In the genomic region with DNA sequence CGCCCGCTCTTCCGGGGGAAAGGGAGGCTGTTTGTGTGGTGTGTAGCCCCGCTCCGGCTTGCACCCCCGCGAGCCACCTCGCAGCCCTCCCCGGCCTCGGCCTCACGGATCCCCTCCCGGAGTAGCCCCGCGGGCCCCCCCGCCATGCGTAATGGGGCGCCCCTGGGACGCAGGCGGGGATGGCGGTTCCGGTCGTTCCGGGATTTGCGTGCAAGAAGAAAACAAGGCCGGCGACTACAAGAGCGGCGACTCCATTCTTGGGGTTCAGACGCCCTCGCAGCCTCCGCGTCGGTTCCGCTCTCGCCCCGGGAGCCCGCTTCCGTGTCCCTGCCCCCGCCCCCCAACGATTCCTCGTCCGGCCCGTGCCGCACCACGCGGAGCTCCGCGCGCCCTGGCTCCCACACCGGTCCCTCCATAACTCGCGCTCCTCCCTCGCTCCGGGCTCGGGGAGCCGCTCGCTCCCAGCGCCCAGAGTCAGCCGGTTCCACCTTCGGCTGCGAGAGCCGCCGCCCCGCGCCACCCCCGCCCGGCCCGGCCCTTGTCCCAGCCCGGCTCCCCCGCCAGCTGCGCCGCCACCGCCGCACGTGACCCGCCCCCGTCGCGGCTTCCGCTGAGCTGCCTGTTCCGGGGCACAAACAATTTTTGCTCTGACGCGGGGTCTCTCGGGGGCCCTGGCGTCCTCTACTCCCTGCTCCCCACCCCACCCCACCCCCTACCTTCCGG, we compare ENCODE assay signal across 8 cellular contexts.
DNase-seq lines count a peak whose midpoint lies in the region; ATAC-seq and TF ChIP-seq lines count a peak whose summit lies in the region.

No MANE protein-coding gene starts in this region.

- H3K27ac ChIP-seq in HCT116 (ENCODE audit: low read depth, low read length), result peak overlapping the region; percentile 98
- H3K27ac ChIP-seq in RWPE1, result peak overlapping the region; percentile 88
- H3K27ac ChIP-seq in right atrium auricular region, result peak overlapping the region; percentile 90 to 91

- peak; percentile 18 for DNase-seq in G401 (ENCODE audit: low spot score)
- no peak for DNase-seq in HCT116 (ENCODE audit: low read depth, low spot score)
- no peak for DNase-seq in RWPE1 (ENCODE audit: low spot score)
- peak; percentile 58 for DNase-seq in activated naive CD8-positive, alpha-beta T cell treated with anti-CD3 and anti-CD28 coated beads, Interleukin-2, amount 50 U/mL, for 16 hours (ENCODE audit: low read depth, low spot score)
- DNase-seq in right atrium auricular region (ENCODE audit: low spot score), result peak; percentile 76
- peak; percentile 72 for DNase-seq in retina
- DNase-seq in NCI-H446 (lab: John Stamatoyannopoulos, UW), result no peak

- H3K9ac ChIP-seq in HCT116 (ENCODE audit: low read length), result peak overlapping the region; percentile 83

- POLR2A ChIA-PET in HCT116 (lab: Charles Lee), result interaction anchor here (0.6 to 1.8 kb wide), 7 partner anchors 8 to 403 kb away, joined by 3 to 10 read pairs (median 3); a partner anchor contains a TSS
- POLR2A ChIA-PET in RWPE1 (lab: Yijun Ruan, JAX; ENCODE audit: low non-redundant PET), result interaction anchor here (0.6 to 0.7 kb wide), 3 partner anchors 216 to 471 kb away, joined by 3 to 6 read pairs (median 4); no protein-coding TSS in a partner anchor

- RAD21 ChIA-PET in HCT116 (lab: Charles Lee; ENCODE audit: low non-redundant PET in 1 of 2, low total read pairs in 2 of 2, uncharacterized antibody in 2 of 2, unreplicated experiment in 2 of 2), result interaction anchor here in 1 of 2 experiments (0.6 to 0.7 kb wide), 2 partner anchors 210 to 360 kb away, joined by 4 to 6 read pairs; no protein-coding TSS in a partner anchor

- no peak overlapping the region for H2AFZ ChIP-seq in HCT116 (ENCODE audit: low read depth, low read length, poor library complexity, severe bottlenecking)

- peak overlapping the region; percentile 86 for H3K4me2 ChIP-seq in HCT116 (ENCODE audit: low read length)

- TF ChIP-seq POLR2A in HCT116 (IDR thresholded peaks at IDR 0.05; ENCODE audit: borderline replicate concordance, extremely low read depth, insufficient read depth, insufficient read length), result no peak

- no peaks in the 10 kb centered on the region for H3K9me3 ChIP-seq in HCT116 (ENCODE audit: control insufficient read depth in 1 of 2, insufficient read depth in 1 of 2, low read depth in 1 of 2, low read length in 2 of 2)
- no peaks in the 10 kb centered on the region for H3K9me3 ChIP-seq in right atrium auricular region

- H4K20me1 ChIP-seq in HCT116 (ENCODE audit: insufficient read depth), result no peaks in the 10 kb centered on the region

- H3K36me3 ChIP-seq in HCT116 (ENCODE audit: control insufficient read depth in 1 of 2, insufficient read depth in 2 of 2, low read length in 2 of 2) (no peaks in the 10 kb centered on the region), right atrium auricular region (no peaks in the 10 kb centered on the region)

- peaks cover 12% of the 10 kb centered on the region for H3K79me2 ChIP-seq in HCT116 (ENCODE audit: insufficient read depth, low read length)

- ATAC-seq in HCT116 (peak; percentile 16), HG02623 (IDR thresholded peaks at IDR 0.05; ENCODE audit: unreplicated experiment) (no peak)

- BruUV-seq in HCT116 (replicated peaks; lab: Mats Ljungman, UMichigan), result no TSS peak

- no peak for TF ChIP-seq CTCF in HCT116 (IDR thresholded peaks at IDR 0.05 in 2 of 3, conservative IDR thresholded peaks at IDR 0.05 in 1 of 3; ENCODE audit: borderline replicate concordance in 1 of 3, insufficient read depth in 1 of 3, low read depth in 2 of 3, low read length in 2 of 3)
- no peak for TF ChIP-seq CTCF in RWPE1 (conservative IDR thresholded peaks at IDR 0.05; ENCODE audit: low read depth)
- TF ChIP-seq CTCF in right atrium auricular region (IDR thresholded peaks at IDR 0.05), result no peak

- H3K27me3 ChIP-seq in HCT116 (ENCODE audit: insufficient read depth, low read length) (no peaks in the 10 kb centered on the region), right atrium auricular region (no peaks in the 10 kb centered on the region)

- in situ Hi-C loops in G401 (cut with HindIII; ENCODE audit: low sequenced_read_pairs), result no loop called here

- CTCF ChIA-PET in HCT116 (lab: Charles Lee), result interaction anchor here (0.8 to 1.3 kb wide), 3 partner anchors 9 to 292 kb away, joined by 3 to 4 read pairs (median 3); no protein-coding TSS in a partner anchor
- CTCF ChIA-PET in RWPE1 (lab: Yijun Ruan, JAX), result no interaction called here

- intact Hi-C loops in HCT116 (cut with micrococcal nuclease), result loop anchor here (10.0 kb wide), 2 partner anchors 88 to 1372 kb away; a partner anchor contains a TSS

- TF ChIP-seq RAD21 in HCT116 (IDR thresholded peaks at IDR 0.05; ENCODE audit: low read depth), result no peak

- H3K9me2 ChIP-seq in HCT116 (ENCODE audit: insufficient read depth), result no peaks in the 10 kb centered on the region

- peak overlapping the region; percentile 48 to 60 for H3K4me3 ChIP-seq in HCT116 (replicated peaks in 1 of 2; ENCODE audit: low read depth in 1 of 2, low read length in 2 of 2)
- H3K4me3 ChIP-seq in right atrium auricular region, result peak overlapping the region; percentile 45 to 56

- H3K4me1 ChIP-seq in HCT116 (ENCODE audit: control insufficient read depth in 1 of 2, insufficient read depth in 2 of 2, low read length in 2 of 2), result peaks cover 16 to 55% of the 10 kb centered on the region in 2 experiments
- H3K4me1 ChIP-seq in right atrium auricular region, result peaks cover 0 to 22% of the 10 kb centered on the region in 2 donors

TF ChIP-seq in HCT116, 20 proteins besides CTCF, POLR2A, EP300 and RAD21:
- TF ChIP-seq POLR2AphosphoS5 (IDR thresholded peaks at IDR 0.05; ENCODE audit: low read depth, low read length) (peak; percentile 28; the same call in 1 of the 2 replicates), ELF1 (IDR thresholded peaks at IDR 0.05; ENCODE audit: borderline replicate concordance, low read depth) (no peak)

Comparison
In these comparisons a context has a peak if more than half of its experiments do, and no peak if none do; other contexts are left out.
1. DNase-seq: peak in G401 (single experiment), activated naive CD8-positive, alpha-beta T cell treated with anti-CD3 and anti-CD28 coated beads, Interleukin-2, amount 50 U/mL, for 16 hours (single experiment), right atrium auricular region (single experiment) and retina (single experiment); none in HCT116 (single experiment), RWPE1 (single experiment) and NCI-H446 (0 of 2).
2. Peak in every context shown above with its lines, with median percentiles within 50 percentile points of each other: H3K27ac ChIP-seq.